1 cellular context compared by ENCODE assay signal in genomic region chr1:156471496-156472490, GRCh38.
TF ChIP-seq lines count a peak whose summit lies in the region.

No MANE protein-coding gene starts in this region.

TF ChIP-seq in HepG2, 621 proteins besides CTCF, POLR2A, EP300 and RAD21 (continued from another document and continues in another):
- TF ChIP-seq ZNF770 (CRISPR knock-in tag; IDR thresholded peaks at IDR 0.05) (peak; percentile 83), TBX3 (IDR thresholded peaks at IDR 0.05; ENCODE audit: borderline replicate concordance) (peak; percentile 80; the same call in 1 of the 2 replicates), NBN (conservative IDR thresholded peaks at IDR 0.05) (no peak), CCDC6 (CRISPR knock-in tag; IDR thresholded peaks at IDR 0.05) (peak; percentile 89; the same call in 1 of the 2 replicates), FLYWCH1 (CRISPR knock-in tag; IDR thresholded peaks at IDR 0.05) (no peak), ZNF703 (CRISPR knock-in tag; IDR thresholded peaks at IDR 0.05; ENCODE audit: borderline replicate concordance) (peak; percentile 83; the same call in 1 of the 2 replicates), TBX2 (CRISPR knock-in tag; IDR thresholded peaks at IDR 0.05; ENCODE audit: borderline replicate concordance) (peak; percentile 99), GABPB1 (CRISPR knock-in tag; IDR thresholded peaks at IDR 0.05) (peak; percentile 73), ZNF142 (CRISPR knock-in tag; IDR thresholded peaks at IDR 0.05) (no peak), TEAD2 (CRISPR knock-in tag; IDR thresholded peaks at IDR 0.05) (no peak), ZNF720 (CRISPR knock-in tag; IDR thresholded peaks at IDR 0.05) (no peak), CBFB (CRISPR knock-in tag; IDR thresholded peaks at IDR 0.05) (peak; percentile 90), ZNF790 (CRISPR knock-in tag; IDR thresholded peaks at IDR 0.05; ENCODE audit: borderline replicate concordance) (peak; percentile 64; the same call in 1 of the 2 replicates), ZNF572 (CRISPR knock-in tag; IDR thresholded peaks at IDR 0.05) (peak; percentile 68; the same call in 1 of the 2 replicates), SP2 (CRISPR knock-in tag; IDR thresholded peaks at IDR 0.05) (0 out of 2 replicates have a peak, but pooled peaks have one; percentile 30), AFF4 (CRISPR knock-in tag; IDR thresholded peaks at IDR 0.05) (no peak), TRIM22 (IDR thresholded peaks at IDR 0.05) (no peak), ZNF10 (CRISPR knock-in tag; IDR thresholded peaks at IDR 0.05; ENCODE audit: borderline replicate concordance, low read depth) (no peak), ARID4A (CRISPR knock-in tag; IDR thresholded peaks at IDR 0.05; ENCODE audit: borderline replicate concordance) (peak; percentile 93; the same call in 1 of the 2 replicates), TFAP4 (IDR thresholded peaks at IDR 0.05; ENCODE audit: borderline replicate concordance, low read depth) (peak; percentile 92; the same call in 1 of the 2 replicates), ZBTB7B (CRISPR knock-in tag; IDR thresholded peaks at IDR 0.05) (peak; percentile 97), ATF6 (CRISPR knock-in tag; conservative IDR thresholded peaks at IDR 0.05) (no peak), ZNF761 (CRISPR knock-in tag; conservative IDR thresholded peaks at IDR 0.05) (peak; percentile 88; the same call in 1 of the 2 replicates), NR2F2 (IDR thresholded peaks at IDR 0.05; ENCODE audit: borderline replicate concordance, low read depth) (peak; percentile 84), ZNF589 (CRISPR knock-in tag; conservative IDR thresholded peaks at IDR 0.05) (peak; percentile 67; the same call in 1 of the 2 replicates), FOXO1 (CRISPR knock-in tag; IDR thresholded peaks at IDR 0.05) (peak; percentile 99), ZFP36 (IDR thresholded peaks at IDR 0.05; ENCODE audit: borderline replicate concordance, low read depth, low read length, partially characterized antibody) (no peak), ZBTB26 (CRISPR knock-in tag; IDR thresholded peaks at IDR 0.05; ENCODE audit: borderline replicate concordance) (peak; percentile 71; the same call in 1 of the 2 replicates)
